ENCODE assay signal across 15 cellular contexts in the genomic region with DNA sequence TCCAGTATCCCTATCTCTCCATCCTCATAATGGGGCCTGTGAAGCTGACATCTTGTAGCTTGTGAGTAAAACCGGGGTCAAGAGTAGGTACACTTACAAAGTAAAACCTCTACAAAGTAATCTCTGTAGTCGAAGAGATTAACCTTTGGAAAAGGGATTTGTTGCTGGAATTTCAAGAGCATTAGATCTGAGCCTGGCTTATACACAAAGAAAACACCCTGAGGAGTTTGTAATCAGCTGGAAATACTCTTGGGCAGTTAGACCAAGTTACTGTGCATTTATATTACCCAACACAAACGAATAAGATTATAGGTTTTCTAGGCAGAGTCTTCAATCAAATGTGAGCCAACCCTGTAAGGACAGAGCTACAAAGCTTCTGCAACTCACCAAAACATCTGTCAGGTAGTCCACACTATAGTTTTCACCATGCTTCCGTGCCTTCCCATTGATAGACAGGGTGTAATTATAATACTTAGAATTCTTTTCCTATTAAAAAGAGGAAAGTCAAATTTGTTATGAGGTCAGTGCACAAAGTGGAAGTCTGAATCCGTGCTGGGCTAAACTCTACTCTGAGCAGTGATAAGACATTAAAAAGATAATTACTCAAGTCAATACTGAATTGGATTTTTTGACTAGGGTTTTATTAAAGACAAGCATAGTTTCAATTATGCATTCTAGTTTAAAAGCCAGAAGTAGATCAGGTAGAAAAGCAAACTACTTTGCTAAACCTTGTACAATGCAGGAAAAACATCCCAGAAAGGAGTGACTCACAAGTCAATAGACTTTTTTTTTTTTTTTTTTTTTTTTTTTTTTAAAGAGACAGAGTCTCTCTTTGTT. TPM values are rescaled to one million over a fixed set of nuclear protein-coding genes. Genes with fewer than 3 reads are reported as not detected.
DNase-seq lines count a peak whose midpoint lies in the region; ATAC-seq and TF ChIP-seq lines count a peak whose summit lies in the region.
"Had no signal": no experiment of that assay in that cellular context is flagged by ENCODE, and none has a peak within 500 bp of the region (broad histone marks: within the 10 kb centered on the region; RNA-seq: fewer than 3 reads in every experiment).

No MANE protein-coding gene starts in this region.

- peaks cover 4% of the 10 kb centered on the region for H3K9me3 Mint-ChIP-seq in endodermal cell
- H3K9me3 Mint-ChIP-seq in natural killer cell treated with Interleukin-12 subunit alpha and Interleukin-12 subunit beta and Interleukin-15 and Interleukin-18, amount 100 ng/mL, for 72 hours, result no peaks in the 10 kb centered on the region
- H3K9me3 Mint-ChIP-seq: activated T-cell treated with anti-CD3 and anti-CD28 coated beads, Interleukin-2, amount 50 U/mL, for 4 hours; brain had no signal

- no peaks in the 10 kb centered on the region for H3K9me3 ChIP-seq in endodermal cell (ENCODE audit: control insufficient read depth, low read length)
- no peaks in the 10 kb centered on the region for H3K9me3 ChIP-seq in psoas muscle
- H3K9me3 ChIP-seq: BLaER1, esophagus squamous epithelium, suprapubic skin had no signal

- H3K27me3 Mint-ChIP-seq in endodermal cell (ENCODE audit: insufficient read depth), result no peaks in the 10 kb centered on the region
- no peaks in the 10 kb centered on the region for H3K27me3 Mint-ChIP-seq in natural killer cell treated with Interleukin-12 subunit alpha and Interleukin-12 subunit beta and Interleukin-15 and Interleukin-18, amount 100 ng/mL, for 72 hours
- H3K27me3 Mint-ChIP-seq: brain had no signal

- ATAC-seq in omental fat pad (ENCODE audit: low FRiP score) (peak; percentile 27), psoas muscle (no peak)
- ATAC-seq in natural killer cell treated with Interleukin-12 subunit alpha and Interleukin-12 subunit beta and Interleukin-15 and Interleukin-18, amount 100 ng/mL, for 72 hours, result no peak
- ATAC-seq: activated CD4-positive, CD25-positive, alpha-beta regulatory T cell treated with anti-CD3 and anti-CD28 coated beads, Interleukin-2, amount 50 U/mL, for 24 hours; activated T-cell treated with anti-CD3 and anti-CD28 coated beads, Interleukin-2, amount 50 U/mL, for 4 hours had no signal

- H3K4me1 Mint-ChIP-seq in endodermal cell, result no peaks in the 10 kb centered on the region
- peaks cover 0 to 5% of the 10 kb centered on the region in 2 donors for H3K4me1 Mint-ChIP-seq in natural killer cell treated with Interleukin-12 subunit alpha and Interleukin-12 subunit beta and Interleukin-15 and Interleukin-18, amount 100 ng/mL, for 72 hours (ENCODE audit: low read depth in 2 of 2)
- H3K4me1 Mint-ChIP-seq: brain had no signal

- H3K4me3 Mint-ChIP-seq in endodermal cell, result no peak overlapping the region
- no peak overlapping the region for H3K4me3 Mint-ChIP-seq in natural killer cell treated with Interleukin-12 subunit alpha and Interleukin-12 subunit beta and Interleukin-15 and Interleukin-18, amount 100 ng/mL, for 72 hours
- H3K4me3 Mint-ChIP-seq: activated T-cell treated with anti-CD3 and anti-CD28 coated beads, Interleukin-2, amount 50 U/mL, for 4 hours; brain had no signal

- peaks cover 83% of the 10 kb centered on the region for H3K36me3 Mint-ChIP-seq in endodermal cell (ENCODE audit: low read depth)
- peaks cover 15% of the 10 kb centered on the region for H3K36me3 Mint-ChIP-seq in natural killer cell treated with Interleukin-12 subunit alpha and Interleukin-12 subunit beta and Interleukin-15 and Interleukin-18, amount 100 ng/mL, for 72 hours

- H3K27me3 ChIP-seq in endodermal cell (ENCODE audit: control insufficient read depth, insufficient read depth, low read length, poor library complexity, severe bottlenecking) (no peaks in the 10 kb centered on the region), psoas muscle (ENCODE audit: insufficient read depth in 3 of 3, low read length in 2 of 3) (no peaks in the 10 kb centered on the region)
- H3K27me3 ChIP-seq: BLaER1, esophagus squamous epithelium, suprapubic skin had no signal

- intact Hi-C loops in psoas muscle (cut with DNase I), result loop anchor here in 1 of 2 donors (10.0 kb wide), 1 partner anchor 310 kb away; no protein-coding TSS in a partner anchor

- peak; percentile 35 for DNase-seq in CD1c-positive myeloid dendritic cell (ENCODE audit: extremely low spot score)
- DNase-seq in NCI-H82 treated with DMSO at 0.1 percent for 48 hours (lab: John Stamatoyannopoulos, UW; ENCODE audit: unreplicated experiment), result peak; percentile 56
- no peak for DNase-seq in endodermal cell
- no peak for DNase-seq in omental fat pad (ENCODE audit: low spot score)
- DNase-seq in HUDEP-2 (lab: John Stamatoyannopoulos, UW; ENCODE audit: unreplicated experiment in 76 of 76), result no peak
- DNase-seq in psoas muscle, result no peak
- DNase-seq in natural killer cell treated with Interleukin-12 subunit alpha and Interleukin-12 subunit beta and Interleukin-15 and Interleukin-18, amount 100 ng/mL, for 72 hours (ENCODE audit: low spot score), result no peak
- no peak for DNase-seq in effector CD4-positive, alpha-beta T cell
- DNase-seq: activated T-cell treated with anti-CD3 and anti-CD28 coated beads, Interleukin-2, amount 50 U/mL, for 4 hours; esophagus squamous epithelium; NCI-H510A treated with DMSO at 0.1 percent for 48 hours had no signal

- TF ChIP-seq CTCF in endodermal cell (conservative IDR thresholded peaks at IDR 0.05) (no peak), omental fat pad (IDR thresholded peaks at IDR 0.05) (no peak), psoas muscle (IDR thresholded peaks at IDR 0.05) (no peak)

- H3K9ac ChIP-seq in endodermal cell (ENCODE audit: extremely low read depth, low read length, poor library complexity, severe bottlenecking), result no peak overlapping the region
- H3K9ac ChIP-seq: BLaER1 had no signal

- H3K4me1 ChIP-seq in endodermal cell (ENCODE audit: control insufficient read depth, insufficient read depth, low read length), result no peaks in the 10 kb centered on the region
- H3K4me1 ChIP-seq in psoas muscle, result no peaks in the 10 kb centered on the region
- H3K4me1 ChIP-seq: BLaER1 had no signal

- H3K4me3 ChIP-seq in endodermal cell (ENCODE audit: low read length) (no peak overlapping the region), psoas muscle (no peak overlapping the region)
- H3K4me3 ChIP-seq: BLaER1, suprapubic skin had no signal

- WGBS in endodermal cell (ENCODE audit: insufficient coverage in 1 of 2, insufficient read length in 1 of 2), 2 experiments, result 83 to 89% methylated on average over 1 to 4 of the region's 5 CpGs
- 76 to 82% (median 79%) methylated on average over 5 of the region's 5 CpGs for WGBS in psoas muscle, 3 donors

- H3K36me3 ChIP-seq in endodermal cell (ENCODE audit: control insufficient read depth, insufficient read depth, low read length) (peaks cover 69% of the 10 kb centered on the region), psoas muscle (ENCODE audit: insufficient read depth in 1 of 2, low read depth in 1 of 2) (peaks cover 17 to 95% of the 10 kb centered on the region in 2 donors)

- H3K27ac ChIP-seq in endodermal cell (ENCODE audit: low read depth, low read length), result no peak overlapping the region
- no peak overlapping the region for H3K27ac ChIP-seq in psoas muscle
- H3K27ac ChIP-seq: BLaER1, suprapubic skin had no signal

- H3K27ac Mint-ChIP-seq in endodermal cell, result peak overlapping the region; percentile 39
- no peak overlapping the region for H3K27ac Mint-ChIP-seq in natural killer cell treated with Interleukin-12 subunit alpha and Interleukin-12 subunit beta and Interleukin-15 and Interleukin-18, amount 100 ng/mL, for 72 hours

RNA-seq across cellular contexts. Expression of gene GNS, which starts 14.6 kb away (rescaled TPM):
- total RNA-seq in endodermal cell (10 to 100 TPM; 46.4 to 48.1 TPM), omental fat pad (100 to 1,000 TPM; 131 to 204 (median 172) TPM), psoas muscle (10 to 100 TPM; 36.5 to 55.3 (median 40.9) TPM)
- polyA plus RNA-seq in endodermal cell (2013, experiment 1 of 2), result 42.6 TPM
- polyA plus RNA-seq in endodermal cell (2013, experiment 2 of 2), result 43.5 TPM
- polyA plus RNA-seq in psoas muscle, result 10 to 100 TPM; 18.7 to 32.5 (median 22.8) TPM
- total RNA-seq in natural killer cell treated with Interleukin-12 subunit alpha and Interleukin-12 subunit beta and Interleukin-15 and Interleukin-18, amount 100 ng/mL, for 72 hours, result 10 to 100 TPM; 18.9 to 43.7 TPM

Comparison
In these comparisons a context has a peak if more than half of its experiments do, and no peak if none do; other contexts are left out.
1. DNase-seq: peak in CD1c-positive myeloid dendritic cell (single experiment) and NCI-H82 treated with DMSO at 0.1 percent for 48 hours (single experiment); none in endodermal cell (single experiment), omental fat pad (single experiment), HUDEP-2 (0 of 76), psoas muscle (0 of 2), natural killer cell treated with Interleukin-12 subunit alpha and Interleukin-12 subunit beta and Interleukin-15 and Interleukin-18, amount 100 ng/mL, for 72 hours (single experiment) and effector CD4-positive, alpha-beta T cell (single experiment).